2 cellular contexts compared by ENCODE assay signal in the genomic region with DNA sequence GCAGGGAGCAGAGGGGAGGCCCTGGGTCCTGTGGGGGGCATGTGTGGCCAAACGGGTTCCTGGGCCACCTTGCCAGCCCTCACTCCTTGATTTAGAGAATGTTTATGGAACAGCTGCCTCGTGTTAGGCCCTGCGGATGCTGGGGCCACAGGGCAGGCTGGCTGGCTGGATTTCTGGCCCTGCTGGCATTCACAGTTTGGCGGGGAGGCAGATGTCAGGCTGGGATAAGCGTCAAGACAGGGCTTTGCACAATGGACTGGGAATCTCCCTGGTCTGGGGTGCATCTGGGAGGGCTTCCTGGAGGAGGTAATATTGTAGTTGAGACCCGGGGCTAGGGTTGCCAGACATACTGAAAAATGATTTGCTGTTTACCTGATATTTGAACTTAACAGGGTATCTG.
TF ChIP-seq lines count a peak whose summit lies in the region.

No MANE protein-coding gene starts in this region.

TF ChIP-seq in HCT116, 20 proteins besides CTCF, POLR2A, EP300 and RAD21:
- no peak for TF ChIP-seq ZFX (IDR thresholded peaks at IDR 0.05)
- no peak for TF ChIP-seq CEBPB (IDR thresholded peaks at IDR 0.05; ENCODE audit: low read depth)
- TF ChIP-seq EZH2phosphoT487 (IDR thresholded peaks at IDR 0.05; ENCODE audit: borderline replicate concordance): no peak
- no peak for TF ChIP-seq EZH2 (IDR thresholded peaks at IDR 0.05)
TF ChIP-seq in HCT116: peak in this region for 0.

TF ChIP-seq in K562, 482 proteins besides CTCF, POLR2A, EP300 and RAD21:
- no peak for TF ChIP-seq ZNF165 (CRISPR knock-in tag; IDR thresholded peaks at IDR 0.05; ENCODE audit: borderline replicate concordance)
- TF ChIP-seq RBM25 (IDR thresholded peaks at IDR 0.05; ENCODE audit: low read depth, low read length, severe bottlenecking): peak; percentile 64
- TF ChIP-seq, protein P1, sequence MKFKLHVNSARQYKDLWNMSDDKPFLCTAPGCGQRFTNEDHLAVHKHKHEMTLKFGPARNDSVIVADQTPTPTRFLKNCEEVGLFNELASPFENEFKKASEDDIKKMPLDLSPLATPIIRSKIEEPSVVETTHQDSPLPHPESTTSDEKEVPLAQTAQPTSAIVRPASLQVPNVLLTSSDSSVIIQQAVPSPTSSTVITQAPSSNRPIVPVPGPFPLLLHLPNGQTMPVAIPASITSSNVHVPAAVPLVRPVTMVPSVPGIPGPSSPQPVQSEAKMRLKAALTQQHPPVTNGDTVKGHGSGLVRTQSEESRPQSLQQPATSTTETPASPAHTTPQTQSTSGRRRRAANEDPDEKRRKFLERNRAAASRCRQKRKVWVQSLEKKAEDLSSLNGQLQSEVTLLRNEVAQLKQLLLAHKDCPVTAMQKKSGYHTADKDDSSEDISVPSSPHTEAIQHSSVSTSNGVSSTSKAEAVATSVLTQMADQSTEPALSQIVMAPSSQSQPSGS (CRISPR knock-in tag; IDR thresholded peaks at IDR 0.05): no peak
- peak; percentile 97 for TF ChIP-seq ZFP36 (IDR thresholded peaks at IDR 0.05; ENCODE audit: low read depth, low read length, partially characterized antibody)
- no peak for TF ChIP-seq NFRKB (IDR thresholded peaks at IDR 0.05; ENCODE audit: low read depth)
- TF ChIP-seq SNRNP70 (optimal IDR thresholded peaks at IDR 0.05; ENCODE audit: low read depth, low read length): no peak
- no peak for TF ChIP-seq ZNF354B (CRISPR knock-in tag; IDR thresholded peaks at IDR 0.05)
- TF ChIP-seq ZNF408 (CRISPR knock-in tag; IDR thresholded peaks at IDR 0.05; ENCODE audit: low read depth): no peak
- TF ChIP-seq CREM (IDR thresholded peaks at IDR 0.05; ENCODE audit: low read depth): no peak
- TF ChIP-seq RCOR1 (IDR thresholded peaks at IDR 0.05; ENCODE audit: borderline replicate concordance in 1 of 2, low read depth in 2 of 2, low read length in 2 of 2): peak in 1 of 2 experiments; percentile 31; a peak in 1 of 4 replicates
- no peak for TF ChIP-seq BRD4 (IDR thresholded peaks at IDR 0.05)
- no peak for TF ChIP-seq ZBTB1 (CRISPR knock-in tag; IDR thresholded peaks at IDR 0.05; ENCODE audit: borderline replicate concordance, low read depth)
- TF ChIP-seq ZNF239 (CRISPR knock-in tag; IDR thresholded peaks at IDR 0.05): no peak
- TF ChIP-seq EGR1 (conservative IDR thresholded peaks at IDR 0.05): no peak
- TF ChIP-seq, protein P2, sequence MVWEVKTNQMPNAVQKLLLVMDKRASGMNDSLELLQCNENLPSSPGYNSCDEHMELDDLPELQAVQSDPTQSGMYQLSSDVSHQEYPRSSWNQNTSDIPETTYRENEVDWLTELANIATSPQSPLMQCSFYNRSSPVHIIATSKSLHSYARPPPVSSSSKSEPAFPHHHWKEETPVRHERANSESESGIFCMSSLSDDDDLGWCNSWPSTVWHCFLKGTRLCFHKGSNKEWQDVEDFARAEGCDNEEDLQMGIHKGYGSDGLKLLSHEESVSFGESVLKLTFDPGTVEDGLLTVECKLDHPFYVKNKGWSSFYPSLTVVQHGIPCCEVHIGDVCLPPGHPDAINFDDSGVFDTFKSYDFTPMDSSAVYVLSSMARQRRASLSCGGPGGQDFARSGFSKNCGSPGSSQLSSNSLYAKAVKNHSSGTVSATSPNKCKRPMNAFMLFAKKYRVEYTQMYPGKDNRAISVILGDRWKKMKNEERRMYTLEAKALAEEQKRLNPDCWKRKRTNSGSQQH (CRISPR knock-in tag; IDR thresholded peaks at IDR 0.05): no peak
- no peak for TF ChIP-seq FOXK2 (conservative IDR thresholded peaks at IDR 0.05 in 1 of 2, IDR thresholded peaks at IDR 0.05 in 1 of 2; ENCODE audit: low read depth in 2 of 2)
- TF ChIP-seq ZNF436 (CRISPR knock-in tag; IDR thresholded peaks at IDR 0.05): peak; percentile 72; the same call in 1 of the 2 replicates
- TF ChIP-seq HDAC2 (IDR thresholded peaks at IDR 0.05): peak; percentile 40; the same call in 1 of the 2 replicates
- TF ChIP-seq ETV1 (tag; conservative IDR thresholded peaks at IDR 0.05; ENCODE audit: low read depth): no peak
- TF ChIP-seq, protein P3, sequence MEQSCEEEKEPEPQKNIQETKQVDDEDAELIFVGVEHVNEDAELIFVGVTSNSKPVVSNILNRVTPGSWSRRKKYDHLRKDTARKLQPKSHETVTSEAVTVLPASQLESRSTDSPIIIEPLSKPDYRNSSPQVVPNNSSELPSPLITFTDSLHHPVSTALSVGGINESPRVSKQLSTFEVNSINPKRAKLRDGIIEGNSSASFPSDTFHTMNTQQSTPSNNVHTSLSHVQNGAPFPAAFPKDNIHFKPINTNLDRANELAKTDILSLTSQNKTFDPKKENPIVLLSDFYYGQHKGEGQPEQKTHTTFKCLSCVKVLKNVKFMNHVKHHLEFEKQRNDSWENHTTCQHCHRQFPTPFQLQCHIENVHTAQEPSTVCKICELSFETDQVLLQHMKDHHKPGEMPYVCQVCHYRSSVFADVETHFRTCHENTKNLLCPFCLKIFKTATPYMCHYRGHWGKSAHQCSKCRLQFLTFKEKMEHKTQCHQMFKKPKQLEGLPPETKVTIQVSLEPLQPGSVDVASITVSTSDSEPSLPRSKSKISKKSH (CRISPR knock-in tag; IDR thresholded peaks at IDR 0.05): no peak
- no peak for TF ChIP-seq NR3C1 (CRISPR knock-in tag; IDR thresholded peaks at IDR 0.05)
- TF ChIP-seq SMARCA4 (IDR thresholded peaks at IDR 0.05): no peak
- TF ChIP-seq BCOR (IDR thresholded peaks at IDR 0.05): peak; percentile 83
- TF ChIP-seq SMARCE1 (IDR thresholded peaks at IDR 0.05): no peak
